Comparison of ENCODE assay signal across 21 cellular contexts in the genomic region with DNA sequence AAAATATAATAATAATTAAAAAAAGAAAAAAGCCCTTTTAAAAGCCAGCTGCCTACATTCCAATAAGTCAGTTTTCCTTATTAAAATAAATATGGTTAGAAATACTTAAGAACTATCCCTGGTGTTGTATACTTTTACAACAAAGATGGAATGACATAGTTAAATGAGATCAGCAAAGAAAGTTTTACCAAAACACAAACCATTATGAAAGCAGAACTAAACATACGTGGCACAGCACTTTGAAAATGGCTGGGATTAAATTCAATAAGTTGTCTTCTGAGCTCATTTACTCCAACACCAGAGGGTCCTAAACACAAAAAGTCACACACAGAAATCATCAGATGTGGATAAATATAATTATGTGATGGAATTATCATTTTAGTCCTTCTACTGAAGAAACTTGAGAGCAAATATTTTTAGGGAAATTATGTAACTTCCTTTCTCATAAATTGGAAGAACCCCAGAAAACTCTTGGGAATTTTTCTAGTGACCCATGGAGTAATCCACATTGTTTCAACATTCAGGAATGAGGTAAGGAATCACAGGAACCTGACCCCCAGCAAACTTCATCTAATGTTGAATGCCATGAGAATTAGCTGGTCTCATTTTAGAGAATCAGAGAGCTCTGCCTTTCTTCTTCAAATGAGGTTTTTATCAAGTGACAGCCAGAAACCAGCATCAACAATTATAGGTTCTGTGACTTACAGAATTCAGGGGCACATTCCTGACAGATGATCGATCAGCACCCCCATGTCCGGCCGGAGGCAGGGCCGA. TPM values are rescaled to one million over a fixed set of nuclear protein-coding genes. Genes with fewer than 3 reads are reported as not detected.
DNase-seq lines count a peak whose midpoint lies in the region; ATAC-seq, FAIRE-seq and TF ChIP-seq lines count a peak whose summit lies in the region.
"Had no signal": no experiment of that assay in that cellular context is flagged by ENCODE, and none has a peak within 500 bp of the region (broad histone marks: within the 10 kb centered on the region; RNA-seq: fewer than 3 reads in every experiment).

No MANE protein-coding gene starts in this region.

- H3K27me3 ChIP-seq in endothelial cell of umbilical vein (ENCODE audit: control insufficient read depth in 2 of 2, insufficient read depth in 2 of 2, low read length in 2 of 2) = no peaks in the 10 kb centered on the region
- H3K27me3 ChIP-seq in dorsolateral prefrontal cortex = no peaks in the 10 kb centered on the region
- H3K27me3 ChIP-seq: body of pancreas, transverse colon had no signal

- H2AFZ ChIP-seq in endothelial cell of umbilical vein (ENCODE audit: low read depth, low read length) = peak overlapping the region; percentile 3
- H2AFZ ChIP-seq: GM23338 had no signal

- H3K4me3 ChIP-seq in endothelial cell of umbilical vein (replicated peaks in 1 of 3; ENCODE audit: insufficient read depth in 1 of 3, low read depth in 1 of 3, low read length in 3 of 3) (peak overlapping the region in 1 of 3 experiments; percentile 24), dorsolateral prefrontal cortex (no peak overlapping the region)
- H3K4me3 ChIP-seq: body of pancreas, GM23338, K562, prostate gland, transverse colon had no signal

- peak; percentile 69 for FAIRE-seq in endothelial cell of umbilical vein (lab: Jason Lieb, UNC)
- FAIRE-seq: K562, TTC549 had no signal

- H3K9me1 ChIP-seq in endothelial cell of umbilical vein (replicated peaks; ENCODE audit: control insufficient read depth, extremely low read depth, insufficient read depth, low read length) = no peaks in the 10 kb centered on the region

- DNase-seq in EH (ENCODE audit: low read depth) (peak; percentile 95), RPMI7951 (ENCODE audit: low read depth) (peak; percentile 55), endothelial cell of umbilical vein (ENCODE audit: low read depth, low spot score) (peak; percentile 89), pulmonary artery endothelial cell (ENCODE audit: low read depth, low spot score) (peak; percentile 74), posterior cingulate gyrus (no peak), dorsolateral prefrontal cortex (no peak), HK-2 (ENCODE audit: unreplicated experiment) (no peak)
- DNase-seq: activated CD4-positive, alpha-beta memory T cell treated with anti-CD3 and anti-CD28 coated beads, Interleukin-2, amount 10 ng/mL, durations not matched to agents 7 days and 5 days; body of pancreas; CD8-positive, alpha-beta T cell; head of caudate nucleus; NCI-H187 treated with DMSO at 0.1 percent for 48 hours; SHP77 treated with DMSO at 0.1 percent for 48 hours; stimulated activated CD4-positive, alpha-beta T cell treated with anti-CD3 and anti-CD28 coated beads, Interleukin-1b, Interleukin-23, amount 100 ng/mL, for 48 hours; transverse colon had no signal

- no peaks in the 10 kb centered on the region for H3K36me3 ChIP-seq in endothelial cell of umbilical vein (ENCODE audit: control insufficient read depth in 2 of 2, extremely low read depth in 1 of 2, insufficient read depth in 2 of 2, low read length in 2 of 2)
- H3K36me3 ChIP-seq: prostate gland, transverse colon had no signal

- dilution Hi-C loops in endothelial cell of umbilical vein (cut with MboI; ENCODE audit: extremely low pct_ligation_motif_present, low sequenced_read_pairs) = no loop called here

- POLR2A ChIA-PET in endothelial cell of umbilical vein (lab: Charles Lee) = interaction anchor here (1.0 kb wide), 1 partner anchor 44 kb away, joined by 4 read pairs; a partner anchor contains a TSS

- H3K79me2 ChIP-seq in endothelial cell of umbilical vein (ENCODE audit: control insufficient read depth, insufficient read depth, low read length) = no peaks in the 10 kb centered on the region

- H4K20me1 ChIP-seq in endothelial cell of umbilical vein (replicated peaks; ENCODE audit: control insufficient read depth, extremely low read depth, insufficient read depth, low read length) = no peaks in the 10 kb centered on the region

- ATAC-seq in GM19328 (IDR thresholded peaks at IDR 0.05; ENCODE audit: unreplicated experiment) = no peak
- ATAC-seq: body of pancreas; CD8-positive, alpha-beta T cell; GM23338; K562 had no signal

- CTCF ChIA-PET in endothelial cell of umbilical vein (lab: Charles Lee) = interaction anchor here (0.9 to 2.5 kb wide), 7 partner anchors 9 to 58 kb away, joined by 3 to 10 read pairs (median 3); a partner anchor contains a TSS

- intact Hi-C loops in endothelial cell of umbilical vein (cut with micrococcal nuclease) = loop anchor here (1.0 kb wide), 2 partner anchors 11 to 42 kb away; a partner anchor contains a TSS
- intact Hi-C loops in posterior cingulate gyrus (cut with DNase I) = no loop called here
- intact Hi-C loops in dorsolateral prefrontal cortex (cut with DNase I) = no loop called here

- H3K27ac ChIP-seq in endothelial cell of umbilical vein (ENCODE audit: insufficient read depth, low read depth, low read length) (peak overlapping the region; percentile 94), dorsolateral prefrontal cortex (no peak overlapping the region)
- H3K27ac ChIP-seq: body of pancreas, prostate gland, transverse colon had no signal

- TF ChIP-seq CTCF in endothelial cell of umbilical vein (IDR thresholded peaks at IDR 0.05; ENCODE audit: extremely low read depth in 1 of 2, insufficient read depth in 1 of 2, low read depth in 1 of 2, low read length in 2 of 2) = no peak
- no peak for TF ChIP-seq CTCF in dorsolateral prefrontal cortex (IDR thresholded peaks at IDR 0.05 in 54 of 56, conservative IDR thresholded peaks at IDR 0.05 in 2 of 56; ENCODE audit: low read depth in 1 of 56, partially characterized antibody in 56 of 56)

- TSS peak; percentile 65 for BruUV-seq in endothelial cell of umbilical vein (replicated peaks; lab: Mats Ljungman, UMichigan)

- H3K9ac ChIP-seq in endothelial cell of umbilical vein (replicated peaks; ENCODE audit: extremely low read depth, insufficient read depth, low read length) = peak overlapping the region; percentile 66

- no peaks in the 10 kb centered on the region for H3K9me3 ChIP-seq in endothelial cell of umbilical vein (replicated peaks; ENCODE audit: control insufficient read depth, insufficient read depth, low read length)
- H3K9me3 ChIP-seq: body of pancreas, prostate gland, transverse colon had no signal

- H3K4me2 ChIP-seq in endothelial cell of umbilical vein (ENCODE audit: insufficient read depth, low read length) = peak overlapping the region; percentile 78
- H3K4me2 ChIP-seq: GM23338 had no signal

- peak; percentile 30 for TF ChIP-seq POLR2A in endothelial cell of umbilical vein (IDR thresholded peaks at IDR 0.05; ENCODE audit: low read depth, low read length)

- peaks cover 31% of the 10 kb centered on the region for H3K4me1 ChIP-seq in endothelial cell of umbilical vein (ENCODE audit: control insufficient read depth, extremely low read depth, insufficient read depth, low read length)
- H3K4me1 ChIP-seq: body of pancreas, prostate gland, transverse colon had no signal

TF ChIP-seq in endothelial cell of umbilical vein, 7 proteins besides CTCF, POLR2A, EP300 and RAD21:
- no peak for TF ChIP-seq GATA2 (IDR thresholded peaks at IDR 0.05; ENCODE audit: insufficient read depth, insufficient read length, low read depth, low read length)
- TF ChIP-seq FOS (IDR thresholded peaks at IDR 0.05; ENCODE audit: borderline replicate concordance, insufficient read depth, low read length) = peak; percentile 6
- TF ChIP-seq, protein P1, sequence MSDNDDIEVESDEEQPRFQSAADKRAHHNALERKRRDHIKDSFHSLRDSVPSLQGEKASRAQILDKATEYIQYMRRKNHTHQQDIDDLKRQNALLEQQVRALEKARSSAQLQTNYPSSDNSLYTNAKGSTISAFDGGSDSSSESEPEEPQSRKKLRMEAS (IDR thresholded peaks at IDR 0.05; ENCODE audit: insufficient read depth, insufficient read length) = no peak
- TF ChIP-seq JUN (IDR thresholded peaks at IDR 0.05; ENCODE audit: borderline replicate concordance, insufficient read depth, insufficient read length, low read depth) = peak; percentile 68
- TF ChIP-seq MYC (IDR thresholded peaks at IDR 0.05; ENCODE audit: low read depth, low read length) = no peak
- no peak for TF ChIP-seq EZH2 (IDR thresholded peaks at IDR 0.05; ENCODE audit: borderline replicate concordance, low read depth, low read length, severe bottlenecking)
- TF ChIP-seq POLR2AphosphoS5 (IDR thresholded peaks at IDR 0.05; ENCODE audit: insufficient read depth, low read depth, low read length) = peak; percentile 22
TF ChIP-seq in endothelial cell of umbilical vein: peak in this region for 3.

RNA-seq across cellular contexts. Expression of a gene that starts 11.5 kb away (rescaled TPM):
- 132 and 136 TPM in 2 replicates for total RNA-seq in RPMI7951 (2014; rRNA removed; shearing (Covaris generic))
- total RNA-seq in endothelial cell of umbilical vein (57.2 and 64.7 TPM in 2 replicates), pulmonary artery endothelial cell (31.5 and 81.9 TPM in 2 replicates), dorsolateral prefrontal cortex (10 to 100 TPM; 20.1 to 43.4 (median 32.5) TPM)
- polyA plus RNA-seq in endothelial cell of umbilical vein = 36.3 and 41.2 TPM in 2 replicates
- polyA plus RNA-seq in endothelial cell of umbilical vein (2011; cell fraction: cytosol; rRNA removed) = 43.5 and 52.9 TPM in 2 replicates
- polyA plus RNA-seq in endothelial cell of umbilical vein (2011; cell fraction: nucleus; rRNA removed) = 43.9 and 58.1 TPM in 2 replicates
- polyA plus RNA-seq in endothelial cell of umbilical vein (2012) = 28.2 and 36.8 TPM in 2 replicates
- polyA minus RNA-seq in endothelial cell of umbilical vein = 56.0 and 66.7 TPM in 2 replicates
- polyA minus RNA-seq in endothelial cell of umbilical vein (2011; cell fraction: cytosol; rRNA and poly(A)+ RNA removed) = 7.5 TPM
- 35.4 and 55.9 TPM in 2 replicates for polyA minus RNA-seq in endothelial cell of umbilical vein (2011; cell fraction: nucleus; rRNA and poly(A)+ RNA removed)

RNA-seq across cellular contexts. Expression of a gene that starts 43.6 kb away (rescaled TPM):
- total RNA-seq in RPMI7951 (2014; rRNA removed; shearing (Covaris generic)) = 24.3 and 27.2 TPM in 2 replicates
- total RNA-seq in endothelial cell of umbilical vein (7.6 and 9.7 TPM in 2 replicates), pulmonary artery endothelial cell (9.0 TPM in 2 replicates), dorsolateral prefrontal cortex (1 to 10 TPM in 59 of 120 experiments, under 1 TPM in 61; 0.23 to 2.4 (median 0.99) TPM)
- 5.3 and 5.6 TPM in 2 replicates for polyA plus RNA-seq in endothelial cell of umbilical vein
- 5.3 and 5.6 TPM in 2 replicates for polyA plus RNA-seq in endothelial cell of umbilical vein (2011; cell fraction: cytosol; rRNA removed)
- 23.4 and 30.5 TPM in 2 replicates for polyA plus RNA-seq in endothelial cell of umbilical vein (2011; cell fraction: nucleus; rRNA removed)
- polyA plus RNA-seq in endothelial cell of umbilical vein (2012) = 2.5 and 4.8 TPM in 2 replicates
- 7.1 and 7.3 TPM in 2 replicates for polyA minus RNA-seq in endothelial cell of umbilical vein
- not detected for polyA minus RNA-seq in endothelial cell of umbilical vein (2011; cell fraction: cytosol; rRNA and poly(A)+ RNA removed)
- polyA minus RNA-seq in endothelial cell of umbilical vein (2011; cell fraction: nucleus; rRNA and poly(A)+ RNA removed) = 10.3 and 18.0 TPM in 2 replicates
- total RNA-seq: activated CD4-positive, alpha-beta memory T cell treated with anti-CD3 and anti-CD28 coated beads, Interleukin-2, amount 10 ng/mL, durations not matched to agents 7 days and 5 days; body of pancreas; CD8-positive, alpha-beta T cell; GM23338; K562; kidney epithelial cell; prostate gland; transverse colon had no signal
- polyA plus RNA-seq: GM23338 had no signal

Comparison
In these comparisons a context has a peak if more than half of its experiments do, and no peak if none do; other contexts are left out.
1. DNase-seq: peak in EH (single experiment), RPMI7951 (single experiment), endothelial cell of umbilical vein (single experiment) and pulmonary artery endothelial cell (single experiment); none in posterior cingulate gyrus (0 of 10), dorsolateral prefrontal cortex (0 of 10) and HK-2 (single experiment).